Comparison of ENCODE assay signal across 15 cellular contexts in the genomic region with DNA sequence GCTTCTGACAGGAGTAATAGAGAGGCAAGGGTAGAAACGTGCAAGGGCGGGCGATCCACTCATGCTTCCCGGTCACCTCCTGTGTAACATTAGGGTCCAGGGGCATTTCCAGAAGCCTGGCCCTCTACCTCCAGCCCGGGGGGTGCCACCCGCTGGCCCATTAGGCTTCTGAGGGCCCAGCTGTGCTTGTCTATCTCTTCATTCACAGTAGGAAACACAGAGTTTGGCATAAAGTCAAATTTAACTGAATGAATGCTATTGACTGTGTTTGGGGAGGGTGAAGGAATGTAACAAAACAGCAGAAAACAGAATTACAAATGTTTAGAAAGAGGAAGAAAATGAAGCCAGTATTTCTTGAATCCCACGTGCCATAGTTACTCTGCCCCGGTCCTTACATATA.
"Had no signal": no experiment of that assay in that cellular context is flagged by ENCODE, and none has a peak within 500 bp of the region (broad histone marks: within the 10 kb centered on the region; RNA-seq: fewer than 3 reads in every experiment).

No MANE protein-coding gene starts in this region.

- H3K4me3 Mint-ChIP-seq: natural killer cell treated with Interleukin-12 subunit alpha and Interleukin-12 subunit beta and Interleukin-15 and Interleukin-18, amount 100 ng/mL, for 72 hours had no signal

- H3K27ac Mint-ChIP-seq: natural killer cell treated with Interleukin-12 subunit alpha and Interleukin-12 subunit beta and Interleukin-15 and Interleukin-18, amount 100 ng/mL, for 72 hours had no signal

- ATAC-seq: left cardiac atrium; natural killer cell treated with Interleukin-12 subunit alpha and Interleukin-12 subunit beta and Interleukin-15 and Interleukin-18, amount 100 ng/mL, for 72 hours had no signal

- DNase-seq: effector memory CD4-positive, alpha-beta T cell; esophagus squamous epithelium; foreskin fibroblast; head of caudate nucleus; kidney; left cardiac atrium; left ventricle myocardium inferior; posterior cingulate gyrus; sigmoid colon; small intestine; stimulated activated CD4-positive, alpha-beta T cell treated with anti-CD3 and anti-CD28 coated beads, Interleukin-12 subunit alpha, Interleukin-12 subunit beta, amount 100 ng/mL, for 4 hours; stimulated activated naive CD4-positive, alpha-beta T cell treated with Interleukin-2 at 50 U/mL for 16 hours; thyroid gland; uterus had no signal
